1 cellular context compared by ENCODE assay signal in the genomic region with DNA sequence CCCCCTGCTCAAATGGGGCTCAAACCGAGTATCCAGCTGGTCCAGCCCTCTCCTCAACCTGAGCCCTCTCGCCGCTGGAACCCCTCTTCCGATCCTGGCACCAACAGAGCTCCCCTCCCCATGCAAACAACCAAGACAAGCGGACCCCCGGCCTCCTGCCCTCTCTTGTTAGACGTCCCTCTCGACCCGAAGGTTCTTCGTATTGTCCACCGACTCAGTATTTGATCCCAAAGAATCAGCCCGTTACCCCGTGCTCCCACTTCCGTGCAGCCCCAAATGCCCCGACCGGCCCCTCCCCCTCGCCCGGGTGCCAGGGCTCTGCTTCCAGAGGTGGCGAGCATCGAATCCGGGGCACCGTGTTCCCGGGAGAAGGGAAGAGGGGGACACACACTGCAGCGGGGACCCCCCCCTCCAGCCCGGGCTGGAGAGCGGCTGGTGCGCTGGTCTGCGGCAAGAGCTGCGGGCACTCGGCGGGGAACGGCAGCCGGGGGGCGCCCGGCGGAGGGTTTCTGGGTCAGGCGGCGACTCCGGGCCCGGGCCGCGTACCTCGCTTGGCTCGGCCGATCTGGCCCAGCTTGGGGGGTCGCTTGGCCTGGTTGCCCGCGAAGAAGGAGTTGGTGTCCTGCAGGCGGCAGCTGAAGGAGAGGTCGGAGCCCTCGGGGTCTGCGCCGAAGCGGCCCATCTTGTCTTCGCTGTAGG.
A peak's percentile ranks its signal among the peaks of the same experiment; 100 is the strongest.
TF ChIP-seq lines count a peak whose summit lies in the region.

No MANE protein-coding gene starts in this region.

TF ChIP-seq in HEK293, 187 proteins besides CTCF, POLR2A, EP300 and RAD21 (continued from another document and continues in another):
- TF ChIP-seq, protein P1, sequence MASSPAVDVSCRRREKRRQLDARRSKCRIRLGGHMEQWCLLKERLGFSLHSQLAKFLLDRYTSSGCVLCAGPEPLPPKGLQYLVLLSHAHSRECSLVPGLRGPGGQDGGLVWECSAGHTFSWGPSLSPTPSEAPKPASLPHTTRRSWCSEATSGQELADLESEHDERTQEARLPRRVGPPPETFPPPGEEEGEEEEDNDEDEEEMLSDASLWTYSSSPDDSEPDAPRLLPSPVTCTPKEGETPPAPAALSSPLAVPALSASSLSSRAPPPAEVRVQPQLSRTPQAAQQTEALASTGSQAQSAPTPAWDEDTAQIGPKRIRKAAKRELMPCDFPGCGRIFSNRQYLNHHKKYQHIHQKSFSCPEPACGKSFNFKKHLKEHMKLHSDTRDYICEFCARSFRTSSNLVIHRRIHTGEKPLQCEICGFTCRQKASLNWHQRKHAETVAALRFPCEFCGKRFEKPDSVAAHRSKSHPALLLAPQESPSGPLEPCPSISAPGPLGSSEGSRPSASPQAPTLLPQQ (tag by site-specific recombination; IDR thresholded peaks at IDR 0.05) = no peak
- TF ChIP-seq TRIM28 (IDR thresholded peaks at IDR 0.05; ENCODE audit: borderline replicate concordance, low read length) = no peak
- TF ChIP-seq ZNF391 (tag by site-specific recombination; IDR thresholded peaks at IDR 0.05; ENCODE audit: borderline replicate concordance, low read depth) = no peak
- TF ChIP-seq, protein P2, sequence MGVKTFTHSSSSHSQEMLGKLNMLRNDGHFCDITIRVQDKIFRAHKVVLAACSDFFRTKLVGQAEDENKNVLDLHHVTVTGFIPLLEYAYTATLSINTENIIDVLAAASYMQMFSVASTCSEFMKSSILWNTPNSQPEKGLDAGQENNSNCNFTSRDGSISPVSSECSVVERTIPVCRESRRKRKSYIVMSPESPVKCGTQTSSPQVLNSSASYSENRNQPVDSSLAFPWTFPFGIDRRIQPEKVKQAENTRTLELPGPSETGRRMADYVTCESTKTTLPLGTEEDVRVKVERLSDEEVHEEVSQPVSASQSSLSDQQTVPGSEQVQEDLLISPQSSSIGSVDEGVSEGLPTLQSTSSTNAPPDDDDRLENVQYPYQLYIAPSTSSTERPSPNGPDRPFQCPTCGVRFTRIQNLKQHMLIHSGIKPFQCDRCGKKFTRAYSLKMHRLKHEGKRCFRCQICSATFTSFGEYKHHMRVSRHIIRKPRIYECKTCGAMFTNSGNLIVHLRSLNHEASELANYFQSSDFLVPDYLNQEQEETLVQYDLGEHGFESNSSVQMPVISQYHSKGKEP (tag by site-specific recombination; IDR thresholded peaks at IDR 0.05) = no peak
- TF ChIP-seq SALL2 (tag by site-specific recombination; IDR thresholded peaks at IDR 0.05; ENCODE audit: borderline replicate concordance) = no peak
- no peak for TF ChIP-seq ZNF658 (tag by site-specific recombination; IDR thresholded peaks at IDR 0.05)
- TF ChIP-seq, protein P3, sequence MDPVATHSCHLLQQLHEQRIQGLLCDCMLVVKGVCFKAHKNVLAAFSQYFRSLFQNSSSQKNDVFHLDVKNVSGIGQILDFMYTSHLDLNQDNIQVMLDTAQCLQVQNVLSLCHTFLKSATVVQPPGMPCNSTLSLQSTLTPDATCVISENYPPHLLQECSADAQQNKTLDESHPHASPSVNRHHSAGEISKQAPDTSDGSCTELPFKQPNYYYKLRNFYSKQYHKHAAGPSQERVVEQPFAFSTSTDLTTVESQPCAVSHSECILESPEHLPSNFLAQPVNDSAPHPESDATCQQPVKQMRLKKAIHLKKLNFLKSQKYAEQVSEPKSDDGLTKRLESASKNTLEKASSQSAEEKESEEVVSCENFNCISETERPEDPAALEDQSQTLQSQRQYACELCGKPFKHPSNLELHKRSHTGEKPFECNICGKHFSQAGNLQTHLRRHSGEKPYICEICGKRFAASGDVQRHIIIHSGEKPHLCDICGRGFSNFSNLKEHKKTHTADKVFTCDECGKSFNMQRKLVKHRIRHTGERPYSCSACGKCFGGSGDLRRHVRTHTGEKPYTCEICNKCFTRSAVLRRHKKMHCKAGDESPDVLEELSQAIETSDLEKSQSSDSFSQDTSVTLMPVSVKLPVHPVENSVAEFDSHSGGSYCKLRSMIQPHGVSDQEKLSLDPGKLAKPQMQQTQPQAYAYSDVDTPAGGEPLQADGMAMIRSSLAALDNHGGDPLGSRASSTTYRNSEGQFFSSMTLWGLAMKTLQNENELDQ (tag by site-specific recombination; IDR thresholded peaks at IDR 0.05; ENCODE audit: low read depth) = no peak
- TF ChIP-seq, protein P4, sequence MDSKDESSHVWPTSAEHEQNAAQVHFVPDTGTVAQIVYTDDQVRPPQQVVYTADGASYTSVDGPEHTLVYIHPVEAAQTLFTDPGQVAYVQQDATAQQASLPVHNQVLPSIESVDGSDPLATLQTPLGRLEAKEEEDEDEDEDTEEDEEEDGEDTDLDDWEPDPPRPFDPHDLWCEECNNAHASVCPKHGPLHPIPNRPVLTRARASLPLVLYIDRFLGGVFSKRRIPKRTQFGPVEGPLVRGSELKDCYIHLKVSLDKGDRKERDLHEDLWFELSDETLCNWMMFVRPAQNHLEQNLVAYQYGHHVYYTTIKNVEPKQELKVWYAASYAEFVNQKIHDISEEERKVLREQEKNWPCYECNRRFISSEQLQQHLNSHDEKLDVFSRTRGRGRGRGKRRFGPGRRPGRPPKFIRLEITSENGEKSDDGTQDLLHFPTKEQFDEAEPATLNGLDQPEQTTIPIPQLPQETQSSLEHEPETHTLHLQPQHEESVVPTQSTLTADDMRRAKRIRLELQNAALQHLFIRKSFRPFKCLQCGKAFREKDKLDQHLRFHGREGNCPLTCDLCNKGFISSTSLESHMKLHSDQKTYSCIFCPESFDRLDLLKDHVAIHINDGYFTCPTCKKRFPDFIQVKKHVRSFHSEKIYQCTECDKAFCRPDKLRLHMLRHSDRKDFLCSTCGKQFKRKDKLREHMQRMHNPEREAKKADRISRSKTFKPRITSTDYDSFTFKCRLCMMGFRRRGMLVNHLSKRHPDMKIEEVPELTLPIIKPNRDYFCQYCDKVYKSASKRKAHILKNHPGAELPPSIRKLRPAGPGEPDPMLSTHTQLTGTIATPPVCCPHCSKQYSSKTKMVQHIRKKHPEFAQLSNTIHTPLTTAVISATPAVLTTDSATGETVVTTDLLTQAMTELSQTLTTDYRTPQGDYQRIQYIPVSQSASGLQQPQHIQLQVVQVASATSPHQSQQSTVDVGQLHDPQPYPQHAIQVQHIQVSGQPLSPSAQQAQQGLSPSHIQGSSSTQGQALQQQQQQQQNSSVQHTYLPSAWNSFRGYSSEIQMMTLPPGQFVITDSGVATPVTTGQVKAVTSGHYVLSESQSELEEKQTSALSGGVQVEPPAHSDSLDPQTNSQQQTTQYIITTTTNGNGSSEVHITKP (tag by site-specific recombination; IDR thresholded peaks at IDR 0.05) = no peak
- TF ChIP-seq KLF8 (tag by site-specific recombination; IDR thresholded peaks at IDR 0.05) = no peak
- no peak for TF ChIP-seq ZNF354C (tag by site-specific recombination; IDR thresholded peaks at IDR 0.05; ENCODE audit: borderline replicate concordance, low read depth)
- TF ChIP-seq, protein P5, sequence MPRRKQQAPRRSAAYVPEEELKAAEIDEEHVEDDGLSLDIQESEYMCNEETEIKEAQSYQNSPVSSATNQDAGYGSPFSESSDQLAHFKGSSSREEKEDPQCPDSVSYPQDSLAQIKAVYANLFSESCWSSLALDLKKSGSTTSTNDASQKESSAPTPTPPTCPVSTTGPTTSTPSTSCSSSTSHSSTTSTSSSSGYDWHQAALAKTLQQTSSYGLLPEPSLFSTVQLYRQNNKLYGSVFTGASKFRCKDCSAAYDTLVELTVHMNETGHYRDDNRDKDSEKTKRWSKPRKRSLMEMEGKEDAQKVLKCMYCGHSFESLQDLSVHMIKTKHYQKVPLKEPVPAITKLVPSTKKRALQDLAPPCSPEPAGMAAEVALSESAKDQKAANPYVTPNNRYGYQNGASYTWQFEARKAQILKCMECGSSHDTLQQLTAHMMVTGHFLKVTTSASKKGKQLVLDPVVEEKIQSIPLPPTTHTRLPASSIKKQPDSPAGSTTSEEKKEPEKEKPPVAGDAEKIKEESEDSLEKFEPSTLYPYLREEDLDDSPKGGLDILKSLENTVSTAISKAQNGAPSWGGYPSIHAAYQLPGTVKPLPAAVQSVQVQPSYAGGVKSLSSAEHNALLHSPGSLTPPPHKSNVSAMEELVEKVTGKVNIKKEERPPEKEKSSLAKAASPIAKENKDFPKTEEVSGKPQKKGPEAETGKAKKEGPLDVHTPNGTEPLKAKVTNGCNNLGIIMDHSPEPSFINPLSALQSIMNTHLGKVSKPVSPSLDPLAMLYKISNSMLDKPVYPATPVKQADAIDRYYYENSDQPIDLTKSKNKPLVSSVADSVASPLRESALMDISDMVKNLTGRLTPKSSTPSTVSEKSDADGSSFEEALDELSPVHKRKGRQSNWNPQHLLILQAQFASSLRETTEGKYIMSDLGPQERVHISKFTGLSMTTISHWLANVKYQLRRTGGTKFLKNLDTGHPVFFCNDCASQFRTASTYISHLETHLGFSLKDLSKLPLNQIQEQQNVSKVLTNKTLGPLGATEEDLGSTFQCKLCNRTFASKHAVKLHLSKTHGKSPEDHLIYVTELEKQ (tag by site-specific recombination; IDR thresholded peaks at IDR 0.05; ENCODE audit: borderline replicate concordance) = no peak
- TF ChIP-seq, protein P6, sequence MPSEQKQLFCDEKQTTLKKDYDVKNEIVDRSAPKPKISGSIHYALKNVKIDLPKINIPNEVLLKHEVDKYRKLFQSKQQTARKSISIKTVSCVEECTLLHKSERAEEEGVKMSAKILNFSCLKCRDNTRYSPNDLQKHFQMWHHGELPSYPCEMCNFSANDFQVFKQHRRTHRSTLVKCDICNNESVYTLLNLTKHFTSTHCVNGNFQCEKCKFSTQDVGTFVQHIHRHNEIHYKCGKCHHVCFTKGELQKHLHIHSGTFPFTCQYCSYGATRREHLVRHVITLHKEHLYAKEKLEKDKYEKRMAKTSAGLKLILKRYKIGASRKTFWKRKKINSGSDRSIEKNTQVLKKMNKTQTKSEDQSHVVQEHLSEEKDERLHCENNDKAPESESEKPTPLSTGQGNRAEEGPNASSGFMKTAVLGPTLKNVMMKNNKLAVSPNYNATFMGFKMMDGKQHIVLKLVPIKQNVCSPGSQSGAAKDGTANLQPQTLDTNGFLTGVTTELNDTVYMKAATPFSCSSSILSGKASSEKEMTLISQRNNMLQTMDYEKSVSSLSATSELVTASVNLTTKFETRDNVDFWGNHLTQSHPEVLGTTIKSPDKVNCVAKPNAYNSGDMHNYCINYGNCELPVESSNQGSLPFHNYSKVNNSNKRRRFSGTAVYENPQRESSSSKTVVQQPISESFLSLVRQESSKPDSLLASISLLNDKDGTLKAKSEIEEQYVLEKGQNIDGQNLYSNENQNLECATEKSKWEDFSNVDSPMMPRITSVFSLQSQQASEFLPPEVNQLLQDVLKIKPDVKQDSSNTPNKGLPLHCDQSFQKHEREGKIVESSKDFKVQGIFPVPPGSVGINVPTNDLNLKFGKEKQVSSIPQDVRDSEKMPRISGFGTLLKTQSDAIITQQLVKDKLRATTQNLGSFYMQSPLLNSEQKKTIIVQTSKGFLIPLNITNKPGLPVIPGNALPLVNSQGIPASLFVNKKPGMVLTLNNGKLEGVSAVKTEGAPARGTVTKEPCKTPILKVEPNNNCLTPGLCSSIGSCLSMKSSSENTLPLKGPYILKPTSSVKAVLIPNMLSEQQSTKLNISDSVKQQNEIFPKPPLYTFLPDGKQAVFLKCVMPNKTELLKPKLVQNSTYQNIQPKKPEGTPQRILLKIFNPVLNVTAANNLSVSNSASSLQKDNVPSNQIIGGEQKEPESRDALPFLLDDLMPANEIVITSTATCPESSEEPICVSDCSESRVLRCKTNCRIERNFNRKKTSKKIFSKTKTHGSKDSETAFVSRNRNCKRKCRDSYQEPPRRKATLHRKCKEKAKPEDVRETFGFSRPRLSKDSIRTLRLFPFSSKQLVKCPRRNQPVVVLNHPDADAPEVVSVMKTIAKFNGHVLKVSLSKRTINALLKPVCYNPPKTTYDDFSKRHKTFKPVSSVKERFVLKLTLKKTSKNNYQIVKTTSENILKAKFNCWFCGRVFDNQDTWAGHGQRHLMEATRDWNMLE (tag by site-specific recombination; conservative IDR thresholded peaks at IDR 0.05; ENCODE audit: low read depth) = no peak
- TF ChIP-seq ZNF664 (tag by site-specific recombination; IDR thresholded peaks at IDR 0.05) = no peak
- 0 out of 2 replicates have a peak, but pooled peaks have one; percentile 26 for TF ChIP-seq ZNF335 (tag by site-specific recombination; conservative IDR thresholded peaks at IDR 0.05)
- TF ChIP-seq ZNF132 (tag by site-specific recombination; IDR thresholded peaks at IDR 0.05; ENCODE audit: borderline replicate concordance) = no peak
- TF ChIP-seq, protein P7, sequence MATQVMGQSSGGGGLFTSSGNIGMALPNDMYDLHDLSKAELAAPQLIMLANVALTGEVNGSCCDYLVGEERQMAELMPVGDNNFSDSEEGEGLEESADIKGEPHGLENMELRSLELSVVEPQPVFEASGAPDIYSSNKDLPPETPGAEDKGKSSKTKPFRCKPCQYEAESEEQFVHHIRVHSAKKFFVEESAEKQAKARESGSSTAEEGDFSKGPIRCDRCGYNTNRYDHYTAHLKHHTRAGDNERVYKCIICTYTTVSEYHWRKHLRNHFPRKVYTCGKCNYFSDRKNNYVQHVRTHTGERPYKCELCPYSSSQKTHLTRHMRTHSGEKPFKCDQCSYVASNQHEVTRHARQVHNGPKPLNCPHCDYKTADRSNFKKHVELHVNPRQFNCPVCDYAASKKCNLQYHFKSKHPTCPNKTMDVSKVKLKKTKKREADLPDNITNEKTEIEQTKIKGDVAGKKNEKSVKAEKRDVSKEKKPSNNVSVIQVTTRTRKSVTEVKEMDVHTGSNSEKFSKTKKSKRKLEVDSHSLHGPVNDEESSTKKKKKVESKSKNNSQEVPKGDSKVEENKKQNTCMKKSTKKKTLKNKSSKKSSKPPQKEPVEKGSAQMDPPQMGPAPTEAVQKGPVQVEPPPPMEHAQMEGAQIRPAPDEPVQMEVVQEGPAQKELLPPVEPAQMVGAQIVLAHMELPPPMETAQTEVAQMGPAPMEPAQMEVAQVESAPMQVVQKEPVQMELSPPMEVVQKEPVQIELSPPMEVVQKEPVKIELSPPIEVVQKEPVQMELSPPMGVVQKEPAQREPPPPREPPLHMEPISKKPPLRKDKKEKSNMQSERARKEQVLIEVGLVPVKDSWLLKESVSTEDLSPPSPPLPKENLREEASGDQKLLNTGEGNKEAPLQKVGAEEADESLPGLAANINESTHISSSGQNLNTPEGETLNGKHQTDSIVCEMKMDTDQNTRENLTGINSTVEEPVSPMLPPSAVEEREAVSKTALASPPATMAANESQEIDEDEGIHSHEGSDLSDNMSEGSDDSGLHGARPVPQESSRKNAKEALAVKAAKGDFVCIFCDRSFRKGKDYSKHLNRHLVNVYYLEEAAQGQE (tag by site-specific recombination; IDR thresholded peaks at IDR 0.05) = no peak
- no peak for TF ChIP-seq ZEB2 (tag by site-specific recombination; IDR thresholded peaks at IDR 0.05)
- TF ChIP-seq ZFP3 (tag by site-specific recombination; IDR thresholded peaks at IDR 0.05; ENCODE audit: low read depth) = no peak
- TF ChIP-seq BCL11B (tag by site-specific recombination; IDR thresholded peaks at IDR 0.05; ENCODE audit: low read depth) = no peak
- no peak for TF ChIP-seq SP3 (tag by site-specific recombination; IDR thresholded peaks at IDR 0.05)
- TF ChIP-seq IKZF3 (tag by site-specific recombination; IDR thresholded peaks at IDR 0.05) = no peak
- TF ChIP-seq, protein P8, sequence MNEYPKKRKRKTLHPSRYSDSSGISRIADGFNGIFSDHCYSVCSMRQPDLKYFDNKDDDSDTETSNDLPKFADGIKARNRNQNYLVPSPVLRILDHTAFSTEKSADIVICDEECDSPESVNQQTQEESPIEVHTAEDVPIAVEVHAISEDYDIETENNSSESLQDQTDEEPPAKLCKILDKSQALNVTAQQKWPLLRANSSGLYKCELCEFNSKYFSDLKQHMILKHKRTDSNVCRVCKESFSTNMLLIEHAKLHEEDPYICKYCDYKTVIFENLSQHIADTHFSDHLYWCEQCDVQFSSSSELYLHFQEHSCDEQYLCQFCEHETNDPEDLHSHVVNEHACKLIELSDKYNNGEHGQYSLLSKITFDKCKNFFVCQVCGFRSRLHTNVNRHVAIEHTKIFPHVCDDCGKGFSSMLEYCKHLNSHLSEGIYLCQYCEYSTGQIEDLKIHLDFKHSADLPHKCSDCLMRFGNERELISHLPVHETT (tag by site-specific recombination; IDR thresholded peaks at IDR 0.05) = no peak
